1 cellular context compared by ENCODE assay signal in the genomic region with DNA sequence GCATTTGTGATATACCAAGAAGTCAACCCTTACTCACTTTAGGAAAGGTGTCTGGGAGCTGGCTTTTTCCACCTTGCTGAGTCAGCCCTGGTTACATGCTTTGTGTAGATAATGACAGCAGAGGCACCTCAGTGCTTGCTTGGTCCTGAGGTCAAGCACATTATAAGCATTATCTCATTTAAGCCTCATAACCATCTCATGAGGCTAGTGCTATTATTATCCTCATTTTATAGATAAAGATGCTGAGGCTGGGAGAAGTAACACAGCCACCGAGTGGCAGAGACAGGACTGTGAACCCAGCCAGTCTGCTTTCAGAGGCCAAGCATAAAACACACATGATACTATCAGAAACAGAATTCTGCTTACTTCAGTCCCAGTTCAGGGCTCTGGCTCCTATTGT.
TF ChIP-seq lines count a peak whose summit lies in the region.

No MANE protein-coding gene starts in this region.

TF ChIP-seq in K562, 482 proteins besides CTCF, POLR2A, EP300 and RAD21 (continued from another document):
- TF ChIP-seq, protein P1, sequence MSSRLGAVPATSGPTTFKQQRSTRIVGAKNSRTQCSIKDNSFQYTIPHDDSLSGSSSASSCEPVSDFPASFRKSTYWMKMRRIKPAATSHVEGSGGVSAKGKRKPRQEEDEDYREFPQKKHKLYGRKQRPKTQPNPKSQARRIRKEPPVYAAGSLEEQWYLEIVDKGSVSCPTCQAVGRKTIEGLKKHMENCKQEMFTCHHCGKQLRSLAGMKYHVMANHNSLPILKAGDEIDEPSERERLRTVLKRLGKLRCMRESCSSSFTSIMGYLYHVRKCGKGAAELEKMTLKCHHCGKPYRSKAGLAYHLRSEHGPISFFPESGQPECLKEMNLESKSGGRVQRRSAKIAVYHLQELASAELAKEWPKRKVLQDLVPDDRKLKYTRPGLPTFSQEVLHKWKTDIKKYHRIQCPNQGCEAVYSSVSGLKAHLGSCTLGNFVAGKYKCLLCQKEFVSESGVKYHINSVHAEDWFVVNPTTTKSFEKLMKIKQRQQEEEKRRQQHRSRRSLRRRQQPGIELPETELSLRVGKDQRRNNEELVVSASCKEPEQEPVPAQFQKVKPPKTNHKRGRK (tag; IDR thresholded peaks at IDR 0.05), result no peak
- TF ChIP-seq PHB2 (IDR thresholded peaks at IDR 0.05; ENCODE audit: low read depth), result no peak
- no peak for TF ChIP-seq LARP7 (IDR thresholded peaks at IDR 0.05)
- no peak for TF ChIP-seq HDGF (IDR thresholded peaks at IDR 0.05)
- TF ChIP-seq ZNF407 (IDR thresholded peaks at IDR 0.05; ENCODE audit: low read depth), result no peak
- TF ChIP-seq ZBTB8A (IDR thresholded peaks at IDR 0.05; ENCODE audit: partially characterized antibody), result no peak
- TF ChIP-seq ZNF507 (tag; conservative IDR thresholded peaks at IDR 0.05), result no peak
- TF ChIP-seq MEF2A (IDR thresholded peaks at IDR 0.05; ENCODE audit: control insufficient read depth, low read depth, low read length), result peak; percentile 61; the same call in 1 of the 2 replicates
- no peak for TF ChIP-seq TEAD2 (tag; IDR thresholded peaks at IDR 0.05)
- peak; percentile 54 for TF ChIP-seq CTBP1 (IDR thresholded peaks at IDR 0.05; ENCODE audit: borderline replicate concordance)
- no peak for TF ChIP-seq ZNF3 (CRISPR knock-in tag; IDR thresholded peaks at IDR 0.05)
- TF ChIP-seq MAFF (IDR thresholded peaks at IDR 0.05; ENCODE audit: low read length), result peak; percentile 30; the same call in 1 of the 2 replicates
- TF ChIP-seq USF2 (CRISPR knock-in tag; IDR thresholded peaks at IDR 0.05), result no peak
- no peak for TF ChIP-seq JUND (IDR thresholded peaks at IDR 0.05; ENCODE audit: borderline replicate concordance, low read depth, low read length)
- TF ChIP-seq JUND (tag; IDR thresholded peaks at IDR 0.05; ENCODE audit: borderline replicate concordance, low read depth, low read length), result no peak
- no peak for TF ChIP-seq XRCC3 (IDR thresholded peaks at IDR 0.05)
- TF ChIP-seq POLR2H (tag; IDR thresholded peaks at IDR 0.05; ENCODE audit: low read depth), result no peak
- peak; percentile 33; the same call in 1 of the 2 replicates for TF ChIP-seq ARID1B (IDR thresholded peaks at IDR 0.05)
- TF ChIP-seq POLR2AphosphoS2 (IDR thresholded peaks at IDR 0.05; ENCODE audit: low read length), result no peak
- no peak for TF ChIP-seq ESRRB (CRISPR knock-in tag; IDR thresholded peaks at IDR 0.05; ENCODE audit: borderline replicate concordance)
- TF ChIP-seq KDM5B (IDR thresholded peaks at IDR 0.05; ENCODE audit: insufficient replicate concordance, low read depth, low read length), result no peak
- TF ChIP-seq TCF3 (CRISPR knock-in tag; IDR thresholded peaks at IDR 0.05), result peak; percentile 52
- TF ChIP-seq TAL1 (IDR thresholded peaks at IDR 0.05), result peak; percentile 33; the same call in 1 of the 2 replicates
- TF ChIP-seq DPF2 (IDR thresholded peaks at IDR 0.05), result 0 out of 2 replicates have a peak, but pooled peaks have one; percentile 34
- TF ChIP-seq ZNF165 (CRISPR knock-in tag; IDR thresholded peaks at IDR 0.05; ENCODE audit: borderline replicate concordance), result no peak
- no peak for TF ChIP-seq KLF6 (CRISPR knock-in tag; IDR thresholded peaks at IDR 0.05; ENCODE audit: borderline replicate concordance)
